9 cellular contexts compared by ENCODE assay signal in the genomic region with DNA sequence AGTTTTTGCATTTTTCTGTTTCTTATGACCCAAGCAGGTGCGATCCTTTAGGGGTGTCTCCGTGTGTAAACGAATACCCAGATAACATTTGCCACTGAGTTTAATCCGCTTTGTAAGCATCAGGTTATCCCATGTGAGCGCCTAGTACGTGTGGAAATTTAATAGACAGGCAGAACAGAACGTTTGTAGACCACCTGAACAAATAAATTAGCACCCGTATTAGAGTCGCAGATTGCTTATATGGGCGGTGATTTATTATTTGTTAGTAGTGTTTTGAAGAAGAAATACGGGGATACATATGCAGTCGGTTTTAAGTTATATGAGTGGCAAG. TPM values are rescaled to one million over a fixed set of nuclear protein-coding genes. Genes with fewer than 3 reads are reported as not detected.
DNase-seq lines count a peak whose midpoint lies in the region; ATAC-seq, FAIRE-seq and TF ChIP-seq lines count a peak whose summit lies in the region.
"Had no signal": no experiment of that assay in that cellular context is flagged by ENCODE, and none has a peak within 500 bp of the region (broad histone marks: within the 10 kb centered on the region; RNA-seq: fewer than 3 reads in every experiment).

No MANE protein-coding gene starts in this region.

- peaks cover 17% of the 10 kb centered on the region for H3K4me1 Mint-ChIP-seq in Calu3 (ENCODE audit: low read depth, unreplicated experiment)
- H3K4me1 Mint-ChIP-seq in endodermal cell, result peaks cover 10% of the 10 kb centered on the region

- peaks cover 38% of the 10 kb centered on the region for H4K20me1 ChIP-seq in Loucy (ENCODE audit: insufficient read depth, low read length, poor library complexity, severe bottlenecking)

- H2AFZ ChIP-seq in Loucy (ENCODE audit: low read length), result peak overlapping the region; percentile 89

- no peak for DNase-seq in Calu3
- DNase-seq in endodermal cell, result no peak
- no peak for DNase-seq in pancreas
- no peak for DNase-seq in cerebellar nuclear complex (lab: John Stamatoyannopoulos, UW)
- no peak for DNase-seq in activated gamma-delta T cell treated with Interleukin-2 at 50 U/mL for 16 hours
- no peak for DNase-seq in SW 1271 (lab: John Stamatoyannopoulos, UW)

- intact Hi-C loops in Calu3 (cut with micrococcal nuclease; ENCODE audit: unreplicated experiment) (no loop called here), pancreas (cut with DNase I) (no loop called here)

- FAIRE-seq in pancreas (lab: Jason Lieb, UNC), result no peak

- CTCF ChIA-PET in Calu3 (lab: Charles Lee), result interaction anchor here (0.8 to 1.9 kb wide), 5 partner anchors 26 to 192 kb away, joined by 4 to 18 read pairs (median 5); a partner anchor contains a TSS

- H3K27me3 Mint-ChIP-seq in Calu3 (ENCODE audit: unreplicated experiment), result no peaks in the 10 kb centered on the region
- H3K27me3 Mint-ChIP-seq in endodermal cell (ENCODE audit: insufficient read depth), result no peaks in the 10 kb centered on the region

- peak overlapping the region; percentile 10 for H3K27ac ChIP-seq in endodermal cell (ENCODE audit: low read depth, low read length)
- peak overlapping the region in 3 of 4 donors; percentile 42 to 87 (median 68) for H3K27ac ChIP-seq in pancreas

- H3K9me3 Mint-ChIP-seq in Calu3 (ENCODE audit: low read depth, unreplicated experiment), result no peaks in the 10 kb centered on the region
- no peaks in the 10 kb centered on the region for H3K9me3 Mint-ChIP-seq in endodermal cell

- H3K9me3 ChIP-seq in Loucy (ENCODE audit: insufficient read depth, low read depth, low read length) (no peaks in the 10 kb centered on the region), endodermal cell (ENCODE audit: control insufficient read depth, low read length) (no peaks in the 10 kb centered on the region), pancreas (no peaks in the 10 kb centered on the region)

- H3K4me3 Mint-ChIP-seq in Calu3 (ENCODE audit: low read depth, unreplicated experiment) (no peak overlapping the region), endodermal cell (no peak overlapping the region)

- H3K4me3 ChIP-seq in Loucy (ENCODE audit: low read length, poor library complexity, severe bottlenecking), result peak overlapping the region; percentile 77
- H3K4me3 ChIP-seq in endodermal cell (ENCODE audit: low read length), result peak overlapping the region; percentile 96
- H3K4me3 ChIP-seq in pancreas, result peak overlapping the region; percentile 23 to 88 (median 54)

- H3K4me2 ChIP-seq in Loucy (ENCODE audit: low read depth, low read length, poor library complexity, severe bottlenecking), result peak overlapping the region; percentile 95

- WGBS in endodermal cell (ENCODE audit: insufficient coverage in 1 of 2, insufficient read length in 1 of 2), 2 experiments, result 1% methylated on average over 9 to 12 of the region's 12 CpGs
- 0 to 1% methylated on average over 12 of the region's 12 CpGs for WGBS in pancreas, 2 donors

- peaks cover 39% of the 10 kb centered on the region for H3K4me1 ChIP-seq in Loucy (ENCODE audit: insufficient read depth, low read length, poor library complexity, severe bottlenecking)
- peaks cover 2% of the 10 kb centered on the region for H3K4me1 ChIP-seq in endodermal cell (ENCODE audit: control insufficient read depth, insufficient read depth, low read length)
- H3K4me1 ChIP-seq in pancreas, result peaks cover 7 to 16% (median 11%) of the 10 kb centered on the region in 3 donors

- no peaks in the 10 kb centered on the region for H3F3A ChIP-seq in Loucy (ENCODE audit: low read depth)

- H3K27me3 ChIP-seq in Loucy (ENCODE audit: insufficient read depth, low read length, poor library complexity, severe bottlenecking), result no peaks in the 10 kb centered on the region
- no peaks in the 10 kb centered on the region for H3K27me3 ChIP-seq in endodermal cell (ENCODE audit: control insufficient read depth, insufficient read depth, low read length, poor library complexity, severe bottlenecking)
- H3K27me3 ChIP-seq in pancreas, result no peaks in the 10 kb centered on the region

- TSS peak; percentile 81 for BruUV-seq in Calu3 (replicated peaks; lab: Mats Ljungman, UMichigan)

- H3K9ac ChIP-seq in Loucy (ENCODE audit: low read depth, low read length, poor library complexity, severe bottlenecking) (peak overlapping the region; percentile 92), endodermal cell (ENCODE audit: extremely low read depth, low read length, poor library complexity, severe bottlenecking) (peak overlapping the region; percentile 97)

- ATAC-seq in GM21825 (IDR thresholded peaks at IDR 0.05; ENCODE audit: unreplicated experiment) (peak; percentile 10), pancreas (peak; percentile 15 to 33 (median 24))

- H3K36me3 ChIP-seq in Loucy (ENCODE audit: insufficient read depth, low read length) (peaks cover 10% of the 10 kb centered on the region; the same call in 1 of the 2 replicates), endodermal cell (ENCODE audit: control insufficient read depth, insufficient read depth, low read length) (peaks cover 9% of the 10 kb centered on the region), pancreas (peaks cover 0 to 7% (median 0%) of the 10 kb centered on the region in 3 donors)

- no peak for TF ChIP-seq CTCF in Calu3 (IDR thresholded peaks at IDR 0.05; ENCODE audit: unreplicated experiment)
- TF ChIP-seq CTCF in Loucy (conservative IDR thresholded peaks at IDR 0.05; ENCODE audit: low read length), result no peak
- TF ChIP-seq CTCF in endodermal cell (conservative IDR thresholded peaks at IDR 0.05), result no peak
- no peak for TF ChIP-seq CTCF in pancreas (IDR thresholded peaks at IDR 0.05)

- H3K9me2 ChIP-seq in Loucy (replicated peaks; ENCODE audit: low read depth, low read length), result no peaks in the 10 kb centered on the region

- peaks cover 18% of the 10 kb centered on the region for H3K36me3 Mint-ChIP-seq in Calu3 (ENCODE audit: insufficient read depth, unreplicated experiment)
- peaks cover 10% of the 10 kb centered on the region for H3K36me3 Mint-ChIP-seq in endodermal cell (ENCODE audit: low read depth)

- H3K27ac Mint-ChIP-seq in Calu3 (ENCODE audit: unreplicated experiment) (no peak overlapping the region), endodermal cell (no peak overlapping the region)

- H3K79me2 ChIP-seq in Loucy (ENCODE audit: insufficient read depth, low read length), result peaks cover 56% of the 10 kb centered on the region

RNA-seq across cellular contexts. Expression of a gene that starts 0.3 kb away (rescaled TPM):
- 0.95 and 1.2 TPM in 2 replicates for total RNA-seq in Calu3 (2022)
- 1 to 10 TPM; 2.5 to 3.3 TPM for total RNA-seq in endodermal cell
- polyA plus RNA-seq in endodermal cell (2013, experiment 1 of 2), result 4.3 TPM
- polyA plus RNA-seq in endodermal cell (2013, experiment 2 of 2), result 4.2 TPM
- total RNA-seq in pancreas, result 1 to 10 TPM in 1 of 6 donors, under 1 TPM in 5; 0.28 to 1.0 (median 0.54) TPM
- under 1 TPM; 0.72 to 0.89 TPM for polyA plus RNA-seq in pancreas

RNA-seq across cellular contexts. Expression of a gene that starts 0.5 kb away (rescaled TPM):
- total RNA-seq in Calu3 (2022) (75.9 and 97.4 TPM in 2 replicates), endodermal cell (100 to 1,000 TPM in 1 of 2 donors, 10 to 100 TPM in 1; 97.4 to 150 TPM), pancreas (10 to 100 TPM; 12.5 to 28.5 (median 23.2) TPM)
- 56.6 TPM for polyA plus RNA-seq in endodermal cell (2013, experiment 1 of 2)
- polyA plus RNA-seq in endodermal cell (2013, experiment 2 of 2), result 63.5 TPM
- polyA plus RNA-seq in pancreas, result 10 to 100 TPM in 1 of 2 donors, 1 to 10 TPM in 1; 7.9 to 14.6 TPM

RNA-seq across cellular contexts. Expression of a gene that starts 10.2 kb away (rescaled TPM):
- total RNA-seq in Calu3 (2022) (not detected in 2 replicates), endodermal cell (not detected), pancreas (under 1 TPM in 3 of 6 donors, not detected in 3; 0.12 to 0.19 (median 0.15) TPM)
- polyA plus RNA-seq in endodermal cell (2013, experiment 1 of 2), result not detected
- polyA plus RNA-seq in endodermal cell (2013, experiment 2 of 2), result not detected
- polyA plus RNA-seq in pancreas, result under 1 TPM; 0.21 to 0.30 TPM
- total RNA-seq: LHCN-M2 had no signal

RNA-seq across cellular contexts. Expression of a gene that starts 39.5 kb away (rescaled TPM):
- total RNA-seq in Calu3 (2022) (not detected in 2 replicates), endodermal cell (not detected), pancreas (1 to 10 TPM in 3 of 6 donors, under 1 TPM in 3; 0.25 to 7.2 (median 1.1) TPM)
- 1.1 TPM for polyA plus RNA-seq in endodermal cell (2013, experiment 1 of 2)
- 0.87 TPM for polyA plus RNA-seq in endodermal cell (2013, experiment 2 of 2)
- polyA plus RNA-seq in pancreas, result under 1 TPM; 0.38 to 0.63 TPM
- total RNA-seq: LHCN-M2 had no signal
